11 cellular contexts compared by ENCODE assay signal in genomic region chr5:172858511-172858989, GRCh38. TPM values are rescaled to one million over a fixed set of nuclear protein-coding genes. Genes with fewer than 3 reads are reported as not detected.
DNase-seq lines count a peak whose midpoint lies in the region; TF ChIP-seq lines count a peak whose summit lies in the region.
"Had no signal": no experiment of that assay in that cellular context is flagged by ENCODE, and none has a peak within 500 bp of the region (broad histone marks: within the 10 kb centered on the region; RNA-seq: fewer than 3 reads in every experiment).

No MANE protein-coding gene starts in this region.

- no peaks in the 10 kb centered on the region for H3K27me3 ChIP-seq in mucosa of stomach (ENCODE audit: control insufficient read depth, insufficient read depth, low read length)
- H3K27me3 ChIP-seq in tibial artery, result no peaks in the 10 kb centered on the region

- H3K27me3 Mint-ChIP-seq in chondrocyte (ENCODE audit: low read depth), result no peaks in the 10 kb centered on the region

- H3K4me1 Mint-ChIP-seq in chondrocyte (ENCODE audit: low read depth), result peaks cover 78% of the 10 kb centered on the region

- peaks cover 8% of the 10 kb centered on the region for H3K36me3 Mint-ChIP-seq in chondrocyte (ENCODE audit: low read depth)

- intact Hi-C loops in tibial artery (cut with DNase I; ENCODE audit: low total_unique reads), result loop anchor here (5.0 kb wide), 1 partner anchor 56 kb away; no protein-coding TSS in a partner anchor

- no peaks in the 10 kb centered on the region for H3K9me3 Mint-ChIP-seq in chondrocyte (ENCODE audit: low read depth)

- H3K9me3 ChIP-seq in mucosa of stomach (ENCODE audit: control insufficient read depth, low read length) (no peaks in the 10 kb centered on the region), tibial artery (no peaks in the 10 kb centered on the region)

- TF ChIP-seq CTCF in chondrocyte (IDR thresholded peaks at IDR 0.05) (no peak), tibial artery (IDR thresholded peaks at IDR 0.05) (no peak)

- H3K36me3 ChIP-seq in mucosa of stomach (ENCODE audit: control insufficient read depth, insufficient read depth, low read length) (no peaks in the 10 kb centered on the region), tibial artery (no peaks in the 10 kb centered on the region)

- no peak overlapping the region for H3K4me3 Mint-ChIP-seq in chondrocyte (ENCODE audit: unreplicated experiment)

- DNase-seq in LoVo (ENCODE audit: low spot score) (peak; percentile 41), chondrocyte (ENCODE audit: low spot score) (no peak), tibial artery (no peak), NCI-H524 treated with DMSO at 0.1 percent for 48 hours (lab: John Stamatoyannopoulos, UW) (no peak), NCI-H748 treated with DMSO at 0.1 percent for 48 hours (lab: John Stamatoyannopoulos, UW) (no peak), activated gamma-delta T cell treated with Interleukin-2 at 50 U/mL for 16 hours (no peak)
- no peak for DNase-seq in activated CD4-positive, CD25-positive, alpha-beta regulatory T cell treated with anti-CD3 and anti-CD28 coated beads, Interleukin-2, amount 50 U/mL, for 72 hours
- DNase-seq: GF-D8, NCI-H446 treated with DMSO at 0.1 percent for 48 hours, substantia nigra had no signal

- H3K9ac ChIP-seq in mucosa of stomach (ENCODE audit: low read length), result peak overlapping the region; percentile 64

- peak overlapping the region; percentile 96 for H3K27ac Mint-ChIP-seq in chondrocyte (ENCODE audit: unreplicated experiment)

- no peak overlapping the region for H3K4me3 ChIP-seq in mucosa of stomach (ENCODE audit: low read length)
- H3K4me3 ChIP-seq in tibial artery, result no peak overlapping the region

- H3K27ac ChIP-seq in tibial artery, result peak overlapping the region; percentile 89 to 90

- H3K4me1 ChIP-seq in mucosa of stomach (ENCODE audit: control insufficient read depth, insufficient read depth, low read length) (peaks cover 87% of the 10 kb centered on the region), tibial artery (peaks cover 4 to 95% (median 78%) of the 10 kb centered on the region in 4 donors)

RNA-seq across cellular contexts. Expression of gene ERGIC1, which starts 24.5 kb away (rescaled TPM):
- total RNA-seq in chondrocyte, result 141 to 154 TPM (median 148 TPM) in 3 replicates
